Comparison of ENCODE assay signal across 37 cellular contexts in the genomic region with DNA sequence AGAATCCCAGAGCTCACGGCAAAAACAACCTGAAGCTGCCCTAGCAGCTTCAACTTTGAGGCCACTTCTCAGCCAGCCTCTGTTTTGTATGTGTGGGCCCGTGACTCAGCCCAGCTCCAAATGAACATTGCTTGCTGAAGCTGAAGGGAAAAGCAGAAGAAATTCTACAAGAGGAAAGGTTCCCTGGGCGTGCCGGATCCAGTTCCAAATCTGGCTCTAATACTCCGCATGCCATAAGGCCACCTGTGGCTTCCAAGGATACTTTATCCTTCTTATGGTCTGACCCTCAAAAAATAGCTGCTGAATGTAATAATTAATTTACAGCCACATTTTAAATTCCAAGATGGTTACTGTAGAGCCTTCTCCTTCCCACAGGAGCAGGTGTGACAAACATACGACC. TPM values are rescaled to one million over a fixed set of nuclear protein-coding genes. Genes with fewer than 3 reads are reported as not detected.
DNase-seq lines count a peak whose midpoint lies in the region; ATAC-seq and TF ChIP-seq lines count a peak whose summit lies in the region.
"Had no signal": no experiment of that assay in that cellular context is flagged by ENCODE, and none has a peak within 500 bp of the region (broad histone marks: within the 10 kb centered on the region; RNA-seq: fewer than 3 reads in every experiment).

No MANE protein-coding gene starts in this region.

- no peak overlapping the region for H4K91ac ChIP-seq in mesenchymal stem cell (ENCODE audit: low read length)

- no peak overlapping the region for H3K23ac ChIP-seq in mesenchymal stem cell (ENCODE audit: low read length in 2 of 2)

- peaks cover 19% of the 10 kb centered on the region for H3K4me1 ChIP-seq in cardiac muscle cell (ENCODE audit: low read depth)
- peaks cover 0 to 22% (median 3%) of the 10 kb centered on the region in 12 donors for H3K4me1 ChIP-seq in heart left ventricle
- peaks cover 23% of the 10 kb centered on the region for H3K4me1 ChIP-seq in mesenchymal stem cell (ENCODE audit: control insufficient read depth, insufficient read depth, low read depth, low read length)
- peaks cover 2 to 8% of the 10 kb centered on the region in 2 donors for H3K4me1 ChIP-seq in aorta (ENCODE audit: control insufficient read depth in 1 of 2, insufficient read depth in 2 of 2, low read length in 2 of 2)

- no peak overlapping the region for H3K4me3 Mint-ChIP-seq in chondrocyte (ENCODE audit: unreplicated experiment)
- H3K4me3 Mint-ChIP-seq: activated CD4-positive, alpha-beta memory T cell treated with anti-CD3 and anti-CD28 coated beads for 36 hours; activated T-helper 1 cell treated with anti-CD3 and anti-CD28 coated beads, Interleukin-12 subunit alpha, Interleukin-12 subunit beta, Interleukin-2, Interleukin-4 antibody, amounts not matched to agents 30 ng/mL and 10 ng/mL and 1 ng/mL, durations not matched to agents 14 hours and 24 hours and 36 hours; stimulated activated memory B cell treated with anti-CD40 and anti-IgM and Interleukin-4, amounts not matched to agents 10 μg/mL and 1 μg/mL and 100 μg/mL, for 72 hours had no signal

- no peak for ATAC-seq in heart left ventricle
- no peak for ATAC-seq in aorta (ENCODE audit: low FRiP score)
- ATAC-seq: lower lobe of right lung; natural killer cell treated with Interleukin-12 subunit alpha and Interleukin-12 subunit beta and Interleukin-15 and Interleukin-18, amount 100 ng/mL, for 72 hours; stimulated activated memory B cell treated with anti-CD40 and anti-IgM and Interleukin-4, amounts not matched to agents 10 μg/mL and 1 μg/mL and 100 μg/mL, for 72 hours had no signal

- DNase-seq in cardiac muscle cell (ENCODE audit: low read depth in 1 of 2, low spot score in 1 of 2) (no peak), heart left ventricle (no peak), chondrocyte (ENCODE audit: low spot score) (no peak), mesenchymal stem cell (no peak), aorta (no peak), WERI-Rb-1 (no peak), HuH-7.5 (ENCODE audit: low spot score) (no peak), NCI-H510A (lab: John Stamatoyannopoulos, UW) (no peak)
- DNase-seq: activated CD4-positive, alpha-beta memory T cell treated with anti-CD3 and anti-CD28 coated beads for 36 hours; activated CD4-positive, alpha-beta T cell treated with anti-CD3 and anti-CD28 coated beads for 1 hour; activated CD8-positive, alpha-beta memory T cell treated with anti-CD3 and anti-CD28 coated beads, Interleukin-2, amount 50 U/mL, for 4 hours; activated naive CD4-positive, alpha-beta T cell treated with Interleukin-2 at 50 U/mL for 16 hours; Calu3; DMS79 treated with DMSO at 0.1 percent for 48 hours; effector CD8-positive, alpha-beta T cell; GF-D8; glutamatergic neuron; lower lobe of right lung; NCI-H1417 treated with DMSO at 0.1 percent for 48 hours; NCI-H2081; NCI-H2227 treated with DMSO at 0.1 percent for 48 hours; NCI-H69; SHP77; substantia nigra had no signal

- H3K79me1 ChIP-seq in mesenchymal stem cell (replicated peaks; ENCODE audit: low read length, poor library complexity, severe bottlenecking), result no peaks in the 10 kb centered on the region

- H3K4me3 ChIP-seq in cardiac muscle cell (no peak overlapping the region), heart left ventricle (no peak overlapping the region), mesenchymal stem cell (ENCODE audit: insufficient read depth in 1 of 2, low read depth in 1 of 2, low read length in 2 of 2) (no peak overlapping the region), aorta (ENCODE audit: low read length in 2 of 2) (no peak overlapping the region), WERI-Rb-1 (ENCODE audit: low read depth, low read length) (no peak overlapping the region)
- H3K4me3 ChIP-seq: lower lobe of right lung had no signal

- H3K9me3 Mint-ChIP-seq in chondrocyte (ENCODE audit: low read depth), result no peaks in the 10 kb centered on the region
- H3K9me3 Mint-ChIP-seq: natural killer cell treated with Interleukin-12 subunit alpha and Interleukin-12 subunit beta and Interleukin-15 and Interleukin-18, amount 100 ng/mL, for 72 hours; stimulated activated memory B cell treated with anti-CD40 and anti-IgM and Interleukin-4, amounts not matched to agents 10 μg/mL and 1 μg/mL and 100 μg/mL, for 72 hours had no signal

- no peak overlapping the region for H2BK120ac ChIP-seq in mesenchymal stem cell (ENCODE audit: low read depth, low read length)

- TF ChIP-seq CTCF in cardiac muscle cell (IDR thresholded peaks at IDR 0.05; ENCODE audit: low read depth, low read length) (no peak), heart left ventricle (IDR thresholded peaks at IDR 0.05) (no peak), chondrocyte (IDR thresholded peaks at IDR 0.05) (no peak), WERI-Rb-1 (IDR thresholded peaks at IDR 0.05; ENCODE audit: low read depth, low read length) (no peak)

- H3K36me3 Mint-ChIP-seq in chondrocyte (ENCODE audit: low read depth), result peaks cover 31% of the 10 kb centered on the region
- H3K36me3 Mint-ChIP-seq: natural killer cell treated with Interleukin-12 subunit alpha and Interleukin-12 subunit beta and Interleukin-15 and Interleukin-18, amount 100 ng/mL, for 72 hours; stimulated activated memory B cell treated with anti-CD40 and anti-IgM and Interleukin-4, amounts not matched to agents 10 μg/mL and 1 μg/mL and 100 μg/mL, for 72 hours had no signal

- no peaks in the 10 kb centered on the region for H3K27me3 ChIP-seq in cardiac muscle cell
- H3K27me3 ChIP-seq in heart left ventricle, result no peaks in the 10 kb centered on the region
- H3K27me3 ChIP-seq in mesenchymal stem cell (ENCODE audit: control insufficient read depth in 1 of 2, insufficient read depth in 1 of 2, low read length in 2 of 2), result peaks cover 0 to 4% of the 10 kb centered on the region in 2 experiments
- H3K27me3 ChIP-seq in aorta (ENCODE audit: control insufficient read depth in 1 of 2, insufficient read depth in 2 of 2, low read length in 1 of 2), result no peaks in the 10 kb centered on the region
- H3K27me3 ChIP-seq in WERI-Rb-1 (ENCODE audit: insufficient read depth, low read depth, severe bottlenecking), result no peaks in the 10 kb centered on the region

- intact Hi-C loops in heart left ventricle (cut with DNase I), result no loop called here
- intact Hi-C loops in aorta (cut with DNase I), result no loop called here

- H3K9me3 ChIP-seq in cardiac muscle cell (ENCODE audit: low read depth) (no peaks in the 10 kb centered on the region), heart left ventricle (no peaks in the 10 kb centered on the region), mesenchymal stem cell (ENCODE audit: control insufficient read depth, low read length) (no peaks in the 10 kb centered on the region), aorta (ENCODE audit: control insufficient read depth, low read length) (no peaks in the 10 kb centered on the region), WERI-Rb-1 (ENCODE audit: severe bottlenecking) (no peaks in the 10 kb centered on the region)
- H3K9me3 ChIP-seq: lower lobe of right lung had no signal

- H2AK5ac ChIP-seq in mesenchymal stem cell (ENCODE audit: low read length, severe bottlenecking), result no peak overlapping the region

- peak overlapping the region; percentile 79 for H3K27ac Mint-ChIP-seq in chondrocyte (ENCODE audit: unreplicated experiment)
- H3K27ac Mint-ChIP-seq: activated T-helper 1 cell treated with anti-CD3 and anti-CD28 coated beads, Interleukin-12 subunit alpha, Interleukin-12 subunit beta, Interleukin-2, Interleukin-4 antibody, amounts not matched to agents 30 ng/mL and 10 ng/mL and 1 ng/mL, durations not matched to agents 14 hours and 24 hours and 36 hours; stimulated activated memory B cell treated with anti-CD40 and anti-IgM and Interleukin-4, amounts not matched to agents 10 μg/mL and 1 μg/mL and 100 μg/mL, for 72 hours had no signal

- no peak overlapping the region for H3K9ac ChIP-seq in mesenchymal stem cell (ENCODE audit: low read length)
- H3K9ac ChIP-seq: KMS-11 had no signal

- H2BK15ac ChIP-seq in mesenchymal stem cell (ENCODE audit: low read depth, poor library complexity, severe bottlenecking), result no peak overlapping the region

- no peak overlapping the region for H2BK5ac ChIP-seq in mesenchymal stem cell (ENCODE audit: low read depth, low read length, poor library complexity, severe bottlenecking)

- no peak overlapping the region for H3K18ac ChIP-seq in mesenchymal stem cell (ENCODE audit: low read depth in 1 of 2, low read length in 2 of 2)

- H2AFZ ChIP-seq in mesenchymal stem cell (ENCODE audit: low read depth, low read length), result no peak overlapping the region

- WGBS in heart left ventricle, 4 donors, result 90 to 91% (median 91%) methylated on average over 6 of the region's 6 CpGs
- whole genome bisulfite sequencing in mesenchymal stem cell, result 83% methylated on average over 4 of the region's 6 CpGs
- WGBS in aorta, 2 donors, result 70 to 75% methylated on average over 6 of the region's 6 CpGs

- H3K4me1 Mint-ChIP-seq in chondrocyte (ENCODE audit: low read depth), result peaks cover 92% of the 10 kb centered on the region

- no peak overlapping the region for H3K4me2 ChIP-seq in mesenchymal stem cell (ENCODE audit: low read length, poor library complexity, severe bottlenecking)
- H3K4me2 ChIP-seq: KMS-11 had no signal

- H3K27me3 Mint-ChIP-seq in chondrocyte (ENCODE audit: low read depth), result no peaks in the 10 kb centered on the region
- H3K27me3 Mint-ChIP-seq: activated CD4-positive, alpha-beta memory T cell treated with anti-CD3 and anti-CD28 coated beads for 36 hours; natural killer cell treated with Interleukin-12 subunit alpha and Interleukin-12 subunit beta and Interleukin-15 and Interleukin-18, amount 100 ng/mL, for 72 hours; stimulated activated memory B cell treated with anti-CD40 and anti-IgM and Interleukin-4, amounts not matched to agents 10 μg/mL and 1 μg/mL and 100 μg/mL, for 72 hours had no signal

- H2BK12ac ChIP-seq in mesenchymal stem cell (ENCODE audit: low read length in 2 of 2), result no peak overlapping the region

- H4K8ac ChIP-seq in mesenchymal stem cell (ENCODE audit: low read length), result no peak overlapping the region

- H3K14ac ChIP-seq in mesenchymal stem cell (ENCODE audit: low read length in 2 of 2), result no peak overlapping the region

- H3K36me3 ChIP-seq in cardiac muscle cell, result peaks cover 4% of the 10 kb centered on the region
- H3K36me3 ChIP-seq in heart left ventricle, result no peaks in the 10 kb centered on the region
- no peaks in the 10 kb centered on the region for H3K36me3 ChIP-seq in mesenchymal stem cell (ENCODE audit: control insufficient read depth in 1 of 2, insufficient read depth in 2 of 2, low read depth in 1 of 2, low read length in 2 of 2)
- H3K36me3 ChIP-seq in aorta (ENCODE audit: control insufficient read depth in 1 of 2, insufficient read depth in 2 of 2, low read length in 1 of 2), result no peaks in the 10 kb centered on the region
- no peaks in the 10 kb centered on the region for H3K36me3 ChIP-seq in WERI-Rb-1
- H3K36me3 ChIP-seq: lower lobe of right lung had no signal

- H3K27ac ChIP-seq in cardiac muscle cell (peak overlapping the region; percentile 49), heart left ventricle (no peak overlapping the region), mesenchymal stem cell (ENCODE audit: low read length, poor library complexity, severe bottlenecking) (peak overlapping the region; percentile 35), aorta (ENCODE audit: low read depth in 1 of 2, low read length in 2 of 2) (peak overlapping the region; percentile 2 to 52), WERI-Rb-1 (no peak overlapping the region)
- H3K27ac ChIP-seq: 22Rv1, C4-2B, epithelial cell of prostate, KMS-11, lower lobe of right lung had no signal

- TF ChIP-seq POLR2A in heart left ventricle (IDR thresholded peaks at IDR 0.05), result no peak

- no peak overlapping the region for H3K4ac ChIP-seq in mesenchymal stem cell (ENCODE audit: low read depth in 1 of 2, low read length in 2 of 2)

RNA-seq across cellular contexts. Expression of a gene that starts 24.3 kb away (rescaled TPM):
- 26.6 and 45.6 TPM in 2 replicates for total RNA-seq in cardiac muscle cell
- 87.3 and 88.0 TPM in 2 replicates for polyA plus RNA-seq in cardiac muscle cell
- total RNA-seq in heart left ventricle, result 10 to 100 TPM in 1 of 9 donors, 1 to 10 TPM in 8; 4.6 to 10.6 (median 7.1) TPM
- 1 to 10 TPM; 2.8 to 3.4 TPM for polyA plus RNA-seq in heart left ventricle
- 218 to 498 TPM (median 227 TPM) in 3 replicates for total RNA-seq in chondrocyte
- not detected for polyA plus RNA-seq in mesenchymal stem cell (2013, experiment 1 of 2)
- 0.01 TPM for polyA plus RNA-seq in mesenchymal stem cell (2013, experiment 2 of 2)
- total RNA-seq in aorta, result 10 to 100 TPM; 49.5 to 83.0 TPM
- 10 to 100 TPM; 26.2 to 29.4 TPM for polyA plus RNA-seq in aorta

RNA-seq across cellular contexts. Expression of a gene that starts 35.4 kb away (rescaled TPM):
- total RNA-seq in cardiac muscle cell (not detected in 2 replicates), heart left ventricle (not detected), chondrocyte (not detected in 3 replicates), aorta (not detected)
- polyA plus RNA-seq in cardiac muscle cell (not detected in 2 replicates), heart left ventricle (not detected), aorta (not detected)
- polyA plus RNA-seq in mesenchymal stem cell (2013, experiment 1 of 2), result not detected
- not detected for polyA plus RNA-seq in mesenchymal stem cell (2013, experiment 2 of 2)
- total RNA-seq: activated CD4-positive, alpha-beta memory T cell treated with anti-CD3 and anti-CD28 coated beads for 36 hours; activated T-helper 1 cell treated with anti-CD3 and anti-CD28 coated beads, Interleukin-12 subunit alpha, Interleukin-12 subunit beta, Interleukin-2, Interleukin-4 antibody, amounts not matched to agents 30 ng/mL and 10 ng/mL and 1 ng/mL, durations not matched to agents 14 hours and 24 hours and 36 hours; Calu3; lower lobe of right lung; natural killer cell treated with Interleukin-12 subunit alpha and Interleukin-12 subunit beta and Interleukin-15 and Interleukin-18, amount 100 ng/mL, for 72 hours; osteoblast; pulmonary artery endothelial cell; skeletal muscle tissue; T-helper 2 cell treated with Interferon-gamma antibody and Interleukin-4, amounts not matched to agents 100 ng/mL and 5 ng/mL, for 36 hours; ureter had no signal
- polyA plus RNA-seq: adipose tissue had no signal

Comparison
In these comparisons a context has a peak if more than half of its experiments do, and no peak if none do; other contexts are left out.
1. H3K27ac ChIP-seq: peak in cardiac muscle cell (single experiment), mesenchymal stem cell (single experiment) and aorta (2 of 2); none in heart left ventricle (0 of 12) and WERI-Rb-1 (single experiment).